In the genomic region with DNA sequence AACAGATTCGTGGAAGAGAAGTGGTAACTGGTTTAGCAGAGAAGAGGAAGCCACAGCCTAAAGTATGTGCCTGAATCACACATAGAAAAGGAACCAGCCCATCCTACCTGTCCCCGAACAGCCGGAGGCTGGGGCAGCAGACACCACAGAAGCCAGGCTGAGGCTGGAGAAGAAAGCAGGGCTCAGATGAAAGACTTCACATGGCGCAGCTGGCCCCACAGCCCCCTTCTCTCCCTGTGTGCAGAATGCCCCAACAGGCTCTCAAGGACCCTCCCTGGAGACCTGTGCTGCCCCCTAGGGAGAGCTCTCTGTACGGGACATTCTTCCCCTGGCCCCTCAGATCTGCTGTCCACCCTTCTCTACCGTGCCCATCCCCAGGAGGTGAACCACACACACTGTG, we compare ENCODE assay signal across 10 cellular contexts.
A peak's percentile ranks its signal among the peaks of the same experiment; 100 is the strongest.
DNase-seq lines count a peak whose midpoint lies in the region; ATAC-seq and TF ChIP-seq lines count a peak whose summit lies in the region.
"Had no signal": no experiment of that assay in that cellular context is flagged by ENCODE, and none has a peak within 500 bp of the region (broad histone marks: within the 10 kb centered on the region; RNA-seq: fewer than 3 reads in every experiment).

No MANE protein-coding gene starts in this region.

- no peaks in the 10 kb centered on the region for H3K4me1 ChIP-seq in mesendoderm (ENCODE audit: control insufficient read depth, low read depth, low read length)

- no peak overlapping the region for H3K4me2 ChIP-seq in mesendoderm (ENCODE audit: low read length)

- no peak overlapping the region for H3K27ac ChIP-seq in mesendoderm (ENCODE audit: low read depth, low read length)

- H3K4me3 Mint-ChIP-seq in mesothelial cell of epicardium, result no peak overlapping the region
- H3K4me3 Mint-ChIP-seq: activated CD4-positive, alpha-beta T cell treated with anti-CD3 and anti-CD28 coated beads, Interleukin-2, amount 10 ng/mL, durations not matched to agents 7 days and 5 days; effector memory CD8-positive, alpha-beta T cell had no signal

- H2BK15ac ChIP-seq in mesendoderm (replicated peaks; ENCODE audit: low read depth), result no peak overlapping the region

- H3K56ac ChIP-seq in mesendoderm (ENCODE audit: low read length), result no peak overlapping the region

- no peak overlapping the region for H4K8ac ChIP-seq in mesendoderm (ENCODE audit: low read depth, low read length)

- no peak overlapping the region for H3K18ac ChIP-seq in mesendoderm (ENCODE audit: low read length)

- H3K27me3 ChIP-seq in mesendoderm (ENCODE audit: insufficient read depth, low read length, poor library complexity), result no peaks in the 10 kb centered on the region

- peak; percentile 19 for DNase-seq in COLO668 (lab: John Stamatoyannopoulos, UW; ENCODE audit: unreplicated experiment)
- no peak for DNase-seq in GM13977 (ENCODE audit: low spot score)
- DNase-seq in SK-MEL-5 (ENCODE audit: low read depth, low spot score), result peak; percentile 30
- peak; percentile 46 for DNase-seq in mesendoderm
- DNase-seq in HK-2 (ENCODE audit: unreplicated experiment), result no peak
- DNase-seq in mesothelial cell of epicardium (ENCODE audit: low spot score in 2 of 2, unreplicated experiment in 2 of 2), result no peak
- DNase-seq: activated CD4-positive, alpha-beta T cell treated with anti-CD3 and anti-CD28 coated beads, Interleukin-2, amount 10 ng/mL, durations not matched to agents 7 days and 5 days; effector memory CD8-positive, alpha-beta T cell; NCI-H187 had no signal

- no peak overlapping the region for H4K5ac ChIP-seq in mesendoderm (ENCODE audit: low read length)

- TF ChIP-seq CTCF in GM13977 (IDR thresholded peaks at IDR 0.05; ENCODE audit: extremely low read depth, insufficient read depth, missing control alignments), result peak; percentile 32
- TF ChIP-seq CTCF in mesothelial cell of epicardium (IDR thresholded peaks at IDR 0.05; ENCODE audit: unreplicated experiment), result no peak

- no peaks in the 10 kb centered on the region for H3K4me1 Mint-ChIP-seq in mesothelial cell of epicardium

- no peak overlapping the region for H3K27ac Mint-ChIP-seq in mesothelial cell of epicardium
- H3K27ac Mint-ChIP-seq: activated CD4-positive, alpha-beta T cell treated with anti-CD3 and anti-CD28 coated beads, Interleukin-2, amount 10 ng/mL, durations not matched to agents 7 days and 5 days; effector memory CD8-positive, alpha-beta T cell had no signal

- no CpG with 5 or more reads among the region's 6 CpGs for WGBS in mesendoderm (ENCODE audit: extremely low coverage, insufficient coverage, low lambda C conversion rate)

- no peaks in the 10 kb centered on the region for H3K36me3 Mint-ChIP-seq in mesothelial cell of epicardium

- H3K27me3 Mint-ChIP-seq in mesothelial cell of epicardium (ENCODE audit: low read depth), result peaks cover 13% of the 10 kb centered on the region

- H3K36me3 ChIP-seq in mesendoderm (ENCODE audit: control insufficient read depth, insufficient read depth, low read length), result no peaks in the 10 kb centered on the region

- ATAC-seq in HG02852 (IDR thresholded peaks at IDR 0.05; ENCODE audit: unreplicated experiment), result no peak
- ATAC-seq: effector memory CD8-positive, alpha-beta T cell had no signal

- H3K79me2 ChIP-seq in mesendoderm (ENCODE audit: control insufficient read depth, insufficient read depth, low read length), result no peaks in the 10 kb centered on the region

- H3K79me1 ChIP-seq in mesendoderm (ENCODE audit: low read length), result no peaks in the 10 kb centered on the region

- H2BK5ac ChIP-seq in mesendoderm (ENCODE audit: low read length), result no peak overlapping the region

- no peak overlapping the region for H2AK5ac ChIP-seq in mesendoderm (ENCODE audit: low read length)

- no peak overlapping the region for H3K23ac ChIP-seq in mesendoderm (ENCODE audit: low read length)

- no peak overlapping the region for H2BK120ac ChIP-seq in mesendoderm (ENCODE audit: low read depth, low read length)

- in situ Hi-C loops in GM13977 (cut with MboI; ENCODE audit: low pct_unique_long_range_greater_than_20kb, low sequenced_read_pairs, unreplicated experiment) (no loop called here), SK-MEL-5 (cut with HindIII; ENCODE audit: low pct_unique_long_range_greater_than_20kb, low sequenced_read_pairs) (no loop called here)

- H3K4ac ChIP-seq in mesendoderm (ENCODE audit: low read depth, low read length), result no peak overlapping the region

- no peak overlapping the region for H3K9ac ChIP-seq in mesendoderm (ENCODE audit: low read length)

- no peak overlapping the region for H3K4me3 ChIP-seq in mesendoderm (ENCODE audit: low read length)

- peaks cover 26% of the 10 kb centered on the region for H3K9me3 Mint-ChIP-seq in mesothelial cell of epicardium

Comparison
In these comparisons a context has a peak if more than half of its experiments do, and no peak if none do; other contexts are left out.
1. DNase-seq: peak in COLO668 (single experiment), SK-MEL-5 (single experiment) and mesendoderm (single experiment); none in GM13977 (single experiment), HK-2 (single experiment) and mesothelial cell of epicardium (0 of 2).